1 cellular context compared by ENCODE assay signal in the genomic region with DNA sequence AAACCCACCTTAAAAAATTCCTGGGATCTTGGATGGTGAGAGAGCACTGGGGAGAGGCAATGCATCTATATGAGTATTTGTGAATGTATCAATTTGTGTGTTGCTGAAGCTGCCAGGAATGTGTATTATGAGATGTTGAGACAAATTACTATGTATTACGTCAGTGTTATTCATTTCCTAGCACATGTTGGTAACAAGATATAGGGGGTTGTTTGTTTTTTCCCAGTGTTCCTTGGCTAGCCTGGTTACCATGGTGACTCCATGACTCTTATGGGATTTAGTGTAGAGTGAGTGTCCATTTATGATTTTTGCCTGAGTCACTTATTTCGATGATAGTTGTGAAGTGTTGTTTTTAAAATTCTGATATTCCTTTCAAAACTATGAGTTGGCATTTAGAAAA.
TF ChIP-seq lines count a peak whose summit lies in the region.

No MANE protein-coding gene starts in this region.

TF ChIP-seq in HEK293, 187 proteins besides CTCF, POLR2A, EP300 and RAD21 (continued from another document):
- TF ChIP-seq, protein P1, sequence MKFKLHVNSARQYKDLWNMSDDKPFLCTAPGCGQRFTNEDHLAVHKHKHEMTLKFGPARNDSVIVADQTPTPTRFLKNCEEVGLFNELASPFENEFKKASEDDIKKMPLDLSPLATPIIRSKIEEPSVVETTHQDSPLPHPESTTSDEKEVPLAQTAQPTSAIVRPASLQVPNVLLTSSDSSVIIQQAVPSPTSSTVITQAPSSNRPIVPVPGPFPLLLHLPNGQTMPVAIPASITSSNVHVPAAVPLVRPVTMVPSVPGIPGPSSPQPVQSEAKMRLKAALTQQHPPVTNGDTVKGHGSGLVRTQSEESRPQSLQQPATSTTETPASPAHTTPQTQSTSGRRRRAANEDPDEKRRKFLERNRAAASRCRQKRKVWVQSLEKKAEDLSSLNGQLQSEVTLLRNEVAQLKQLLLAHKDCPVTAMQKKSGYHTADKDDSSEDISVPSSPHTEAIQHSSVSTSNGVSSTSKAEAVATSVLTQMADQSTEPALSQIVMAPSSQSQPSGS (tag by site-specific recombination; IDR thresholded peaks at IDR 0.05; ENCODE audit: low read depth): peak; percentile 88
- TF ChIP-seq ZNF140 (tag by site-specific recombination; IDR thresholded peaks at IDR 0.05) (no peak), ZNF121 (tag by site-specific recombination; IDR thresholded peaks at IDR 0.05) (no peak), ZBTB21 (tag by site-specific recombination; IDR thresholded peaks at IDR 0.05) (peak; percentile 88), ZEB2 (tag by site-specific recombination; IDR thresholded peaks at IDR 0.05) (peak; percentile 41; the same call in 1 of the 2 replicates), ZNF302 (tag by site-specific recombination; IDR thresholded peaks at IDR 0.05; ENCODE audit: low read depth) (no peak), SCRT1 (tag by site-specific recombination; IDR thresholded peaks at IDR 0.05; ENCODE audit: borderline replicate concordance) (no peak), ZNF621 (tag by site-specific recombination; IDR thresholded peaks at IDR 0.05) (no peak), ZNF155 (tag by site-specific recombination; IDR thresholded peaks at IDR 0.05) (no peak), ZFP69B (tag by site-specific recombination; IDR thresholded peaks at IDR 0.05) (0 out of 2 replicates have a peak, but pooled peaks have one; percentile 16), ZNF629 (tag by site-specific recombination; IDR thresholded peaks at IDR 0.05) (peak; percentile 92), ZBTB20 (tag by site-specific recombination; IDR thresholded peaks at IDR 0.05) (peak; percentile 95), ZNF239 (tag by site-specific recombination; IDR thresholded peaks at IDR 0.05) (no peak), ZNF830 (tag by site-specific recombination; IDR thresholded peaks at IDR 0.05; ENCODE audit: low read depth) (no peak), PRDM1 (tag by site-specific recombination; IDR thresholded peaks at IDR 0.05) (no peak), OVOL3 (tag by site-specific recombination; IDR thresholded peaks at IDR 0.05) (no peak)
- TF ChIP-seq, protein P2, sequence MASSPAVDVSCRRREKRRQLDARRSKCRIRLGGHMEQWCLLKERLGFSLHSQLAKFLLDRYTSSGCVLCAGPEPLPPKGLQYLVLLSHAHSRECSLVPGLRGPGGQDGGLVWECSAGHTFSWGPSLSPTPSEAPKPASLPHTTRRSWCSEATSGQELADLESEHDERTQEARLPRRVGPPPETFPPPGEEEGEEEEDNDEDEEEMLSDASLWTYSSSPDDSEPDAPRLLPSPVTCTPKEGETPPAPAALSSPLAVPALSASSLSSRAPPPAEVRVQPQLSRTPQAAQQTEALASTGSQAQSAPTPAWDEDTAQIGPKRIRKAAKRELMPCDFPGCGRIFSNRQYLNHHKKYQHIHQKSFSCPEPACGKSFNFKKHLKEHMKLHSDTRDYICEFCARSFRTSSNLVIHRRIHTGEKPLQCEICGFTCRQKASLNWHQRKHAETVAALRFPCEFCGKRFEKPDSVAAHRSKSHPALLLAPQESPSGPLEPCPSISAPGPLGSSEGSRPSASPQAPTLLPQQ (tag by site-specific recombination; IDR thresholded peaks at IDR 0.05): peak; percentile 39; the same call in 1 of the 2 replicates
- TF ChIP-seq, protein P3, sequence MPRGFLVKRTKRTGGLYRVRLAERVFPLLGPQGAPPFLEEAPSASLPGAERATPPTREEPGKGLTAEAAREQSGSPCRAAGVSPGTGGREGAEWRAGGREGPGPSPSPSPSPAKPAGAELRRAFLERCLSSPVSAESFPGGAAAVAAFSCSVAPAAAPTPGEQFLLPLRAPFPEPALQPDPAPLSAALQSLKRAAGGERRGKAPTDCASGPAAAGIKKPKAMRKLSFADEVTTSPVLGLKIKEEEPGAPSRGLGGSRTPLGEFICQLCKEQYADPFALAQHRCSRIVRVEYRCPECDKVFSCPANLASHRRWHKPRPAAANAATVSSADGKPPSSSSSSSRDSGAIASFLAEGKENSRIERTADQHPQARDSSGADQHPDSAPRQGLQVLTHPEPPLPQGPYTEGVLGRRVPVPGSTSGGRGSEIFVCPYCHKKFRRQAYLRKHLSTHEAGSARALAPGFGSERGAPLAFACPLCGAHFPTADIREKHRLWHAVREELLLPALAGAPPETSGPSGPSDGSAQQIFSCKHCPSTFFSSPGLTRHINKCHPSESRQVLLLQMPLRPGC (tag by site-specific recombination; IDR thresholded peaks at IDR 0.05): peak; percentile 53; the same call in 1 of the 2 replicates
- TF ChIP-seq, protein P4, sequence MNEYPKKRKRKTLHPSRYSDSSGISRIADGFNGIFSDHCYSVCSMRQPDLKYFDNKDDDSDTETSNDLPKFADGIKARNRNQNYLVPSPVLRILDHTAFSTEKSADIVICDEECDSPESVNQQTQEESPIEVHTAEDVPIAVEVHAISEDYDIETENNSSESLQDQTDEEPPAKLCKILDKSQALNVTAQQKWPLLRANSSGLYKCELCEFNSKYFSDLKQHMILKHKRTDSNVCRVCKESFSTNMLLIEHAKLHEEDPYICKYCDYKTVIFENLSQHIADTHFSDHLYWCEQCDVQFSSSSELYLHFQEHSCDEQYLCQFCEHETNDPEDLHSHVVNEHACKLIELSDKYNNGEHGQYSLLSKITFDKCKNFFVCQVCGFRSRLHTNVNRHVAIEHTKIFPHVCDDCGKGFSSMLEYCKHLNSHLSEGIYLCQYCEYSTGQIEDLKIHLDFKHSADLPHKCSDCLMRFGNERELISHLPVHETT (tag by site-specific recombination; IDR thresholded peaks at IDR 0.05): no peak
- TF ChIP-seq, protein P5, sequence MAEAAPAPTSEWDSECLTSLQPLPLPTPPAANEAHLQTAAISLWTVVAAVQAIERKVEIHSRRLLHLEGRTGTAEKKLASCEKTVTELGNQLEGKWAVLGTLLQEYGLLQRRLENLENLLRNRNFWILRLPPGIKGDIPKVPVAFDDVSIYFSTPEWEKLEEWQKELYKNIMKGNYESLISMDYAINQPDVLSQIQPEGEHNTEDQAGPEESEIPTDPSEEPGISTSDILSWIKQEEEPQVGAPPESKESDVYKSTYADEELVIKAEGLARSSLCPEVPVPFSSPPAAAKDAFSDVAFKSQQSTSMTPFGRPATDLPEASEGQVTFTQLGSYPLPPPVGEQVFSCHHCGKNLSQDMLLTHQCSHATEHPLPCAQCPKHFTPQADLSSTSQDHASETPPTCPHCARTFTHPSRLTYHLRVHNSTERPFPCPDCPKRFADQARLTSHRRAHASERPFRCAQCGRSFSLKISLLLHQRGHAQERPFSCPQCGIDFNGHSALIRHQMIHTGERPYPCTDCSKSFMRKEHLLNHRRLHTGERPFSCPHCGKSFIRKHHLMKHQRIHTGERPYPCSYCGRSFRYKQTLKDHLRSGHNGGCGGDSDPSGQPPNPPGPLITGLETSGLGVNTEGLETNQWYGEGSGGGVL (tag by site-specific recombination; IDR thresholded peaks at IDR 0.05): no peak
- TF ChIP-seq, protein P6, sequence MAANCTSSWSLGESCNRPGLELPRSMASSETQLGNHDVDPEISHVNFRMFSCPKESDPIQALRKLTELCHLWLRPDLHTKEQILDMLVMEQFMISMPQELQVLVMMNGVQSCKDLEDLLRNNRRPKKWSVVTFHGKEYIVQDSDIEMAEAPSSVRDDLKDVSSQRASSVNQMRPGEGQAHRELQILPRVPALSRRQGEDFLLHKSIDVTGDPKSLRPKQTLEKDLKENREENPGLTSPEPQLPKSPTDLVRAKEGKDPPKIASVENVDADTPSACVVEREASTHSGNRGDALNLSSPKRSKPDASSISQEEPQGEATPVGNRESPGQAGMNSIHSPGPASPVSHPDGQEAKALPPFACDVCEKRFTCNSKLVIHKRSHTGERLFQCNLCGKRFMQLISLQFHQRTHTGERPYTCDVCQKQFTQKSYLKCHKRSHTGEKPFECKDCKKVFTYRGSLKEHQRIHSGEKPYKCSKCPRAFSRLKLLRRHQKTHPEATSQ (tag by site-specific recombination; IDR thresholded peaks at IDR 0.05): no peak
- TF ChIP-seq, protein P7, sequence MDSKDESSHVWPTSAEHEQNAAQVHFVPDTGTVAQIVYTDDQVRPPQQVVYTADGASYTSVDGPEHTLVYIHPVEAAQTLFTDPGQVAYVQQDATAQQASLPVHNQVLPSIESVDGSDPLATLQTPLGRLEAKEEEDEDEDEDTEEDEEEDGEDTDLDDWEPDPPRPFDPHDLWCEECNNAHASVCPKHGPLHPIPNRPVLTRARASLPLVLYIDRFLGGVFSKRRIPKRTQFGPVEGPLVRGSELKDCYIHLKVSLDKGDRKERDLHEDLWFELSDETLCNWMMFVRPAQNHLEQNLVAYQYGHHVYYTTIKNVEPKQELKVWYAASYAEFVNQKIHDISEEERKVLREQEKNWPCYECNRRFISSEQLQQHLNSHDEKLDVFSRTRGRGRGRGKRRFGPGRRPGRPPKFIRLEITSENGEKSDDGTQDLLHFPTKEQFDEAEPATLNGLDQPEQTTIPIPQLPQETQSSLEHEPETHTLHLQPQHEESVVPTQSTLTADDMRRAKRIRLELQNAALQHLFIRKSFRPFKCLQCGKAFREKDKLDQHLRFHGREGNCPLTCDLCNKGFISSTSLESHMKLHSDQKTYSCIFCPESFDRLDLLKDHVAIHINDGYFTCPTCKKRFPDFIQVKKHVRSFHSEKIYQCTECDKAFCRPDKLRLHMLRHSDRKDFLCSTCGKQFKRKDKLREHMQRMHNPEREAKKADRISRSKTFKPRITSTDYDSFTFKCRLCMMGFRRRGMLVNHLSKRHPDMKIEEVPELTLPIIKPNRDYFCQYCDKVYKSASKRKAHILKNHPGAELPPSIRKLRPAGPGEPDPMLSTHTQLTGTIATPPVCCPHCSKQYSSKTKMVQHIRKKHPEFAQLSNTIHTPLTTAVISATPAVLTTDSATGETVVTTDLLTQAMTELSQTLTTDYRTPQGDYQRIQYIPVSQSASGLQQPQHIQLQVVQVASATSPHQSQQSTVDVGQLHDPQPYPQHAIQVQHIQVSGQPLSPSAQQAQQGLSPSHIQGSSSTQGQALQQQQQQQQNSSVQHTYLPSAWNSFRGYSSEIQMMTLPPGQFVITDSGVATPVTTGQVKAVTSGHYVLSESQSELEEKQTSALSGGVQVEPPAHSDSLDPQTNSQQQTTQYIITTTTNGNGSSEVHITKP (tag by site-specific recombination; IDR thresholded peaks at IDR 0.05): 0 out of 2 replicates have a peak, but pooled peaks have one; percentile 12
- TF ChIP-seq, protein P8, sequence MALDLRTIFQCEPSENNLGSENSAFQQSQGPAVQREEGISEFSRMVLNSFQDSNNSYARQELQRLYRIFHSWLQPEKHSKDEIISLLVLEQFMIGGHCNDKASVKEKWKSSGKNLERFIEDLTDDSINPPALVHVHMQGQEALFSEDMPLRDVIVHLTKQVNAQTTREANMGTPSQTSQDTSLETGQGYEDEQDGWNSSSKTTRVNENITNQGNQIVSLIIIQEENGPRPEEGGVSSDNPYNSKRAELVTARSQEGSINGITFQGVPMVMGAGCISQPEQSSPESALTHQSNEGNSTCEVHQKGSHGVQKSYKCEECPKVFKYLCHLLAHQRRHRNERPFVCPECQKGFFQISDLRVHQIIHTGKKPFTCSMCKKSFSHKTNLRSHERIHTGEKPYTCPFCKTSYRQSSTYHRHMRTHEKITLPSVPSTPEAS (tag by site-specific recombination; IDR thresholded peaks at IDR 0.05): no peak
